In genomic region chr2:109128466-109129355, GRCh38 we compare ENCODE assay signal across 8 cellular contexts. TPM values are rescaled to one million over a fixed set of nuclear protein-coding genes. Genes with fewer than 3 reads are reported as not detected.
DNase-seq lines count a peak whose midpoint lies in the region; ATAC-seq, FAIRE-seq and TF ChIP-seq lines count a peak whose summit lies in the region.

TSS of gene SH3RF3 (plus strand) at chr2:109129205.

- H3K36me3 Mint-ChIP-seq in activated naive CD8-positive, alpha-beta T cell treated with anti-CD3 and anti-CD28 coated beads, Interleukin-2, amount 50 U/mL, for 24 hours (ENCODE audit: low read depth), result no peaks in the 10 kb centered on the region

- H3K4me1 ChIP-seq in heart right ventricle (peaks cover 0 to 50% (median 21%) of the 10 kb centered on the region in 9 donors), pancreas (no peaks in the 10 kb centered on the region)

- H3K4me3 Mint-ChIP-seq in activated naive CD8-positive, alpha-beta T cell treated with anti-CD3 and anti-CD28 coated beads, Interleukin-2, amount 50 U/mL, for 24 hours, result peak within 1 kb of the TSS; percentile 90

- WGBS in heart right ventricle, 2 donors, result 1% methylated on average over 96 to 102 of the region's 102 CpGs
- 0 to 1% methylated on average over 69 to 102 of the region's 102 CpGs for WGBS in pancreas, 2 donors

- H3K27ac ChIP-seq in heart right ventricle (peak within 1 kb of the TSS; percentile 41 to 91 (median 78)), pancreas (peak within 1 kb of the TSS in 2 of 4 donors; percentile 22 to 52)

- no peaks in the 10 kb centered on the region for H3K9me3 Mint-ChIP-seq in activated naive CD8-positive, alpha-beta T cell treated with anti-CD3 and anti-CD28 coated beads, Interleukin-2, amount 50 U/mL, for 24 hours

- FAIRE-seq in pancreas (lab: Jason Lieb, UNC), result no peak

- peaks cover 13% of the 10 kb centered on the region for H3K27me3 Mint-ChIP-seq in activated naive CD8-positive, alpha-beta T cell treated with anti-CD3 and anti-CD28 coated beads, Interleukin-2, amount 50 U/mL, for 24 hours

- H3K27me3 ChIP-seq in heart right ventricle (peaks cover 0 to 48% (median 0%) of the 10 kb centered on the region in 7 donors), pancreas (no peaks in the 10 kb centered on the region)

- H3K27ac Mint-ChIP-seq in activated naive CD8-positive, alpha-beta T cell treated with anti-CD3 and anti-CD28 coated beads, Interleukin-2, amount 50 U/mL, for 24 hours, result peak within 1 kb of the TSS; percentile 92

- H3K4me3 ChIP-seq in AG09309 (ENCODE audit: control insufficient read depth, low read depth, low read length) (peak within 1 kb of the TSS; percentile 78), heart right ventricle (peak within 1 kb of the TSS; percentile 50 to 80 (median 70)), pancreas (peak within 1 kb of the TSS; percentile 37 to 68 (median 48))

- ATAC-seq in activated naive CD8-positive, alpha-beta T cell treated with anti-CD3 and anti-CD28 coated beads, Interleukin-2, amount 50 U/mL, for 24 hours, result peak; percentile 39
- ATAC-seq in heart right ventricle (peak; percentile 42 to 72 (median 52)), pancreas (peak; percentile 38 to 58 (median 46)), HG02938 (IDR thresholded peaks at IDR 0.05; ENCODE audit: unreplicated experiment) (no peak), HG02970 (IDR thresholded peaks at IDR 0.05; ENCODE audit: low FRiP score, unreplicated experiment) (no peak)

- H3K9me3 ChIP-seq in heart right ventricle (no peaks in the 10 kb centered on the region), pancreas (no peaks in the 10 kb centered on the region)

- peaks cover 36% of the 10 kb centered on the region for H3K4me1 Mint-ChIP-seq in activated naive CD8-positive, alpha-beta T cell treated with anti-CD3 and anti-CD28 coated beads, Interleukin-2, amount 50 U/mL, for 24 hours

- DNase-seq in AG09309 (ENCODE audit: low read depth) (no peak), GM19238 (ENCODE audit: insufficient read length, low spot score) (peak; percentile 41), NCI-H226 (peak; percentile 16), heart right ventricle (peak; percentile 46 to 70), pancreas (peak; percentile 19 to 77 (median 32))
- DNase-seq in activated naive CD8-positive, alpha-beta T cell treated with anti-CD3 and anti-CD28 coated beads, Interleukin-2, amount 50 U/mL, for 24 hours, result peak; percentile 33

- TF ChIP-seq CTCF in AG09309 (IDR thresholded peaks at IDR 0.05; ENCODE audit: control insufficient read depth, insufficient read depth, low read depth, low read length, missing control alignments) (no peak), heart right ventricle (IDR thresholded peaks at IDR 0.05) (no peak), pancreas (IDR thresholded peaks at IDR 0.05) (no peak)

- H3K36me3 ChIP-seq in heart right ventricle (no peaks in the 10 kb centered on the region), pancreas (no peaks in the 10 kb centered on the region)

- intact Hi-C loops in heart right ventricle (cut with DNase I) (loop anchor here in 9 of 10 donors (1.0 to 10.0 kb wide), 13 partner anchors 72 to 382 kb away; no protein-coding TSS in a partner anchor), pancreas (cut with DNase I) (loop anchor here in 2 of 3 donors (5.0 kb wide), 2 partner anchors 379 to 384 kb away; no protein-coding TSS in a partner anchor)

RNA-seq across cellular contexts. Expression of gene SH3RF3, which starts in this region (rescaled TPM):
- total RNA-seq in heart right ventricle, result 10 to 100 TPM in 1 of 10 donors, 1 to 10 TPM in 9; 5.6 to 11.5 (median 8.7) TPM
- polyA plus RNA-seq in heart right ventricle, result 1 to 10 TPM; 5.0 to 8.9 TPM
- total RNA-seq in pancreas, result 1 to 10 TPM; 1.1 to 2.9 (median 1.6) TPM
- 1 to 10 TPM; 2.5 to 3.5 TPM for polyA plus RNA-seq in pancreas

Comparison
In these comparisons a context has a peak if more than half of its experiments do, and no peak if none do; other contexts are left out.
1. ATAC-seq: peak in activated naive CD8-positive, alpha-beta T cell treated with anti-CD3 and anti-CD28 coated beads, Interleukin-2, amount 50 U/mL, for 24 hours (single experiment), heart right ventricle (8 of 8) and pancreas (4 of 4); none in HG02938 (single experiment) and HG02970 (single experiment).
2. Peak in every context shown above with its lines, with median percentiles within 50 percentile points of each other: H3K4me3 ChIP-seq.